8 cellular contexts compared by ENCODE assay signal in the genomic region with DNA sequence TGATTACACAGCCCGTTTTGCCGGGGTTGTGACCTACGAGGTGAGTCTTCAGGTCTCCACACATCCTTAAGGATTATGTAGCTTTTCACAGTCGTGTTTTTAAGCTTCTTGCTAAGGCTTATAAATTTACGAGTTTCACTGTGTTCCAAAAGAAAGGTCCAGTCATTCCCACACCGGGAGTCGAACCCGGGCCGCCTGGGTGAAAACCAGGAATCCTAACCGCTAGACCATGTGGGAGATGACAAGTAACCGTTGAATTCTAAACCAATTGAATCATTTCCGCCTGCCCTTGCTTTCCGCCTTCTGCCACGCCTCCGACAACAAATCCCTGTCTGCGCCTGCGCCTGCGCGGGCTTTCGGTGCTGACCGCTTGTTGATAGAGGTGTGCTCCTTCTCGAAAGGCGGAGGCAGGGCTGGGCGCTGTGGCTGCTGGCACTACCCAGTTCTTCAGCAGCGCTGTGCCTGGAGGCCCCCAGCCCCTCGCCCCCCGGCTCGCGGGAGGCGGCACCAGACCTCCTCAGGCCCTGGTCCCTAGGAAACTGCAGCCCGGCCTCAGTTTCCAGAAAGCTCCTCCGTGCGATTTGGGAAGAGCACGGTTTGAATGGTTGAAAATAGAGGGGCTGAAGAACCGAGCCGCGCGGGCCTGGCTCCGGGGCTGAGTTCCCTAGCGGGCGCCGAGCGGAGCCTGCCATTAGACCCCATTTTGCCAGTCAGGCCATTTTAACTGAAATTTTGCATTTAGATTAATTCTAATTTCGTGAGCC.
A peak's percentile ranks its signal among the peaks of the same experiment; 100 is the strongest.
DNase-seq lines count a peak whose midpoint lies in the region; ATAC-seq and TF ChIP-seq lines count a peak whose summit lies in the region.

No MANE protein-coding gene starts in this region.

- H3K9me3 ChIP-seq in colonic mucosa: no peaks in the 10 kb centered on the region

- DNase-seq in AG08396 (ENCODE audit: low spot score) (peak; percentile 96), NCI-H510A (lab: John Stamatoyannopoulos, UW) (peak; percentile 80), colonic mucosa (peak; percentile 96), kidney tubule cell (ENCODE audit: low spot score) (peak; percentile 97)
- DNase-seq in activated CD4-positive, alpha-beta T cell treated with anti-CD3 and anti-CD28 coated beads, Interleukin-2, amount 10 ng/mL, durations not matched to agents 24 days and 14 days: peak; percentile 98
- peak; percentile 89 to 94 for DNase-seq in stimulated activated CD4-positive, alpha-beta T cell treated with anti-CD3 and anti-CD28 coated beads, Interleukin-15, amount 100 ng/mL, for 48 hours (ENCODE audit: low read depth in 2 of 2)

- H3K4me1 ChIP-seq in colonic mucosa: no peaks in the 10 kb centered on the region

- H3K9me3 Mint-ChIP-seq in activated CD4-positive, alpha-beta T cell treated with anti-CD3 and anti-CD28 coated beads, Interleukin-2, amount 10 ng/mL, durations not matched to agents 24 days and 14 days: peaks cover 18% of the 10 kb centered on the region

- H3K4me3 ChIP-seq in colonic mucosa: peak overlapping the region; percentile 78

- H3K4me3 Mint-ChIP-seq in activated CD4-positive, alpha-beta T cell treated with anti-CD3 and anti-CD28 coated beads, Interleukin-2, amount 10 ng/mL, durations not matched to agents 24 days and 14 days: peak overlapping the region; percentile 86

- peak overlapping the region; percentile 89 for H3K27ac Mint-ChIP-seq in activated CD4-positive, alpha-beta T cell treated with anti-CD3 and anti-CD28 coated beads, Interleukin-2, amount 10 ng/mL, durations not matched to agents 24 days and 14 days

- H3K9ac ChIP-seq in colonic mucosa (ENCODE audit: low read depth in 2 of 2, low read length in 2 of 2): peak overlapping the region; percentile 69 to 76

- H3K27me3 ChIP-seq in colonic mucosa: no peaks in the 10 kb centered on the region

- peak overlapping the region; percentile 90 for H3K27ac ChIP-seq in colonic mucosa

- no peaks in the 10 kb centered on the region for H3K36me3 ChIP-seq in colonic mucosa

- H3K36me3 Mint-ChIP-seq in activated CD4-positive, alpha-beta T cell treated with anti-CD3 and anti-CD28 coated beads, Interleukin-2, amount 10 ng/mL, durations not matched to agents 24 days and 14 days (ENCODE audit: low read depth): peaks cover 3% of the 10 kb centered on the region

- peaks cover 11% of the 10 kb centered on the region for H3K27me3 Mint-ChIP-seq in activated CD4-positive, alpha-beta T cell treated with anti-CD3 and anti-CD28 coated beads, Interleukin-2, amount 10 ng/mL, durations not matched to agents 24 days and 14 days

- H3K4me1 Mint-ChIP-seq in activated CD4-positive, alpha-beta T cell treated with anti-CD3 and anti-CD28 coated beads, Interleukin-2, amount 10 ng/mL, durations not matched to agents 24 days and 14 days: peaks cover 18% of the 10 kb centered on the region

- intact Hi-C loops in activated CD4-positive, alpha-beta T cell treated with anti-CD3 and anti-CD28 coated beads, Interleukin-2, amount 10 ng/mL, durations not matched to agents 24 days and 14 days (cut with micrococcal nuclease): loop anchor here (1.0 to 10.0 kb wide), 4 partner anchors 147 to 645 kb away; a partner anchor contains a TSS
- intact Hi-C loops in colonic mucosa (cut with DNase I): no loop called here

- ATAC-seq in GM19023 (IDR thresholded peaks at IDR 0.05; ENCODE audit: unreplicated experiment): peak; percentile 94
- ATAC-seq in HG03342 (IDR thresholded peaks at IDR 0.05; ENCODE audit: unreplicated experiment): peak; percentile 96

- TF ChIP-seq CTCF in colonic mucosa (IDR thresholded peaks at IDR 0.05): no peak

Comparison
In these comparisons a context has a peak if more than half of its experiments do, and no peak if none do; other contexts are left out.
1. Peak in every context shown above with its lines: DNase-seq, ATAC-seq, H3K4me3 ChIP-seq and H3K27ac ChIP-seq.